ENCODE assay signal across 8 cellular contexts in the genomic region with DNA sequence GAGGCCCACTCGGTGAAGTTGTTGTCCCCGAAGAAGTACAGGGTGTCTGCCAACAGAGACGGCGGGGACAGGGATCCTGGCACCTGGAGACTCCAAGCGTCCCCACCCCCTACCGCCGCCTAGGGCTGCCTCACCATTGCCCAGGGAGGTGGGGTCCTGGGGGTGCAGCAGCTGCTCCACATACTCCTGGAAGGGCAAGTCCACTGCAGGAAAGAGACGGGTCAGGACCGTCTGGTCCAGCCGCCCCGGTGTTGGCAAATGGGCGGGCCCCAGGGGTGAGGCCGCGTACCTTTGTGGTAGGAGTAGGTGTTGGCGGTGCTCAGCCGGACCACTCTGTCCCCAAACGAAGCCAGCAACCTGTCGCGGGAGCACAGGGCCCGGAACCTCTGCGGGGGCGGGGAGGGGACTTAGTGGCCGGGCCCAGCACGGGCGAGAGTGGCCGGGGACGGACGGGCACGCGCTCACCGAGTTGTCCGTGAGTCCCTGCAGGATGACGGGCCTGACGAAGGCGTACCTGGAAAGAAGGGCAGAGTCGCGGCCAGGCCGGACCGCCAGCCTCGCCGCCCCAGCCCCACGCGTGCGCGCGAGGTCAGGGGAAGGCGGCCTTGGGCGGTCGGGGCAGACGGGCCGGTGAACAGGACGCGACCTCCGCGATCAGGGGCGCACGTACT. TPM values are rescaled to one million over a fixed set of nuclear protein-coding genes. Genes with fewer than 3 reads are reported as not detected.
DNase-seq lines count a peak whose midpoint lies in the region; ATAC-seq, FAIRE-seq and TF ChIP-seq lines count a peak whose summit lies in the region.

No MANE protein-coding gene starts in this region.

- no peak for FAIRE-seq in pancreas (lab: Jason Lieb, UNC)
- no peak for FAIRE-seq in frontal cortex (lab: Jason Lieb, UNC)

- H3K9ac ChIP-seq in NT2/D1 (ENCODE audit: insufficient read length, low read depth) (peak overlapping the region; percentile 96), endodermal cell (ENCODE audit: extremely low read depth, low read length, poor library complexity, severe bottlenecking) (peak overlapping the region; percentile 55)

- 17 to 18% methylated on average over 44 to 57 of the region's 57 CpGs for WGBS in endodermal cell (ENCODE audit: insufficient coverage in 1 of 2, insufficient read length in 1 of 2), 2 experiments
- 9 to 12% methylated on average over 39 to 57 of the region's 57 CpGs for WGBS in pancreas, 2 donors

- peaks cover 36% of the 10 kb centered on the region for H3K36me3 Mint-ChIP-seq in endodermal cell (ENCODE audit: low read depth)

- peaks cover 25% of the 10 kb centered on the region for H3K4me1 ChIP-seq in NT2/D1 (ENCODE audit: insufficient read depth, insufficient read length)
- peaks cover 18% of the 10 kb centered on the region for H3K4me1 ChIP-seq in endodermal cell (ENCODE audit: control insufficient read depth, insufficient read depth, low read length)
- H3K4me1 ChIP-seq in pancreas: peaks cover 9 to 29% (median 24%) of the 10 kb centered on the region in 3 donors

- intact Hi-C loops in pancreas (cut with DNase I): no loop called here

- ATAC-seq in pancreas: no peak

- peak overlapping the region; percentile 68 for H3K4me3 ChIP-seq in GM08714 (ENCODE audit: low read length)
- peak overlapping the region; percentile 95 for H3K4me3 ChIP-seq in NT2/D1 (ENCODE audit: insufficient read length, low read depth)
- peak overlapping the region; percentile 76 for H3K4me3 ChIP-seq in endodermal cell (ENCODE audit: low read length)
- H3K4me3 ChIP-seq in pancreas: peak overlapping the region; percentile 52 to 80 (median 72)

- peaks cover 17% of the 10 kb centered on the region for H3K4me1 Mint-ChIP-seq in endodermal cell

- no peak for TF ChIP-seq CTCF in endodermal cell (conservative IDR thresholded peaks at IDR 0.05)
- no peak for TF ChIP-seq CTCF in pancreas (IDR thresholded peaks at IDR 0.05)

- H3K4me3 Mint-ChIP-seq in endodermal cell: peak overlapping the region; percentile 73

- no peaks in the 10 kb centered on the region for H3K9me3 ChIP-seq in NT2/D1 (ENCODE audit: insufficient read depth, low read length)
- H3K9me3 ChIP-seq in endodermal cell (ENCODE audit: control insufficient read depth, low read length): no peaks in the 10 kb centered on the region
- H3K9me3 ChIP-seq in pancreas: no peaks in the 10 kb centered on the region

- H3K9me3 Mint-ChIP-seq in endodermal cell: no peaks in the 10 kb centered on the region

- peak overlapping the region; percentile 84 for H3K27ac Mint-ChIP-seq in endodermal cell

- no peaks in the 10 kb centered on the region for H3K27me3 Mint-ChIP-seq in endodermal cell (ENCODE audit: insufficient read depth)

- H3K27me3 ChIP-seq in NT2/D1 (ENCODE audit: insufficient read depth, insufficient read length) (no peaks in the 10 kb centered on the region), endodermal cell (ENCODE audit: control insufficient read depth, insufficient read depth, low read length, poor library complexity, severe bottlenecking) (no peaks in the 10 kb centered on the region), pancreas (no peaks in the 10 kb centered on the region)

- H3K27ac ChIP-seq in endodermal cell (ENCODE audit: low read depth, low read length) (no peak overlapping the region), pancreas (peak overlapping the region in 3 of 4 donors; percentile 41 to 80 (median 54))

- DNase-seq in NT2/D1 (ENCODE audit: low read depth, low spot score): no peak
- DNase-seq in endodermal cell: peak; percentile 63
- peak in 2 of 6 donors; percentile 32 to 86 for DNase-seq in pancreas
- DNase-seq in frontal cortex (ENCODE audit: low spot score in 2 of 2): no peak
- DNase-seq in NCI-H345 (lab: John Stamatoyannopoulos, UW): no peak
- no peak for DNase-seq in globus pallidus (ENCODE audit: low spot score)
- no peak for DNase-seq in D341Med (ENCODE audit: low spot score)

- H3K36me3 ChIP-seq in NT2/D1 (ENCODE audit: insufficient read depth, insufficient read length, low read length): peaks cover 66% of the 10 kb centered on the region
- H3K36me3 ChIP-seq in endodermal cell (ENCODE audit: control insufficient read depth, insufficient read depth, low read length): peaks cover 36% of the 10 kb centered on the region
- peaks cover 0 to 14% (median 13%) of the 10 kb centered on the region in 3 donors for H3K36me3 ChIP-seq in pancreas

RNA-seq across cellular contexts. Expression of gene JMJD8, which starts 0.6 kb away (rescaled TPM):
- total RNA-seq in endodermal cell (10 to 100 TPM; 48.8 to 55.6 TPM), pancreas (10 to 100 TPM; 25.0 to 40.3 (median 30.9) TPM), frontal cortex (10.2 TPM)
- polyA plus RNA-seq in endodermal cell (2013, experiment 1 of 2): 43.9 TPM
- polyA plus RNA-seq in endodermal cell (2013, experiment 2 of 2): 39.3 TPM
- 10 to 100 TPM; 47.4 to 50.2 TPM for polyA plus RNA-seq in pancreas

RNA-seq across cellular contexts. Expression of gene STUB1, which starts 3.3 kb away (rescaled TPM):
- 100 to 1,000 TPM; 105 to 124 TPM for total RNA-seq in endodermal cell
- 68.0 TPM for polyA plus RNA-seq in endodermal cell (2013, experiment 1 of 2)
- polyA plus RNA-seq in endodermal cell (2013, experiment 2 of 2): 67.5 TPM
- 10 to 100 TPM; 40.1 to 66.1 (median 56.0) TPM for total RNA-seq in pancreas
- polyA plus RNA-seq in pancreas: 100 to 1,000 TPM in 1 of 2 donors, 10 to 100 TPM in 1; 89.5 to 130 TPM
- 77.5 TPM for total RNA-seq in frontal cortex

RNA-seq across cellular contexts. Expression of gene WDR24, which starts 6.7 kb away (rescaled TPM):
- total RNA-seq in endodermal cell: 10 to 100 TPM; 20.8 to 21.5 TPM
- polyA plus RNA-seq in endodermal cell (2013, experiment 1 of 2): 13.9 TPM
- polyA plus RNA-seq in endodermal cell (2013, experiment 2 of 2): 12.5 TPM
- 1 to 10 TPM; 3.5 to 7.5 (median 5.2) TPM for total RNA-seq in pancreas
- polyA plus RNA-seq in pancreas: 1 to 10 TPM; 7.9 to 8.7 TPM
- total RNA-seq in frontal cortex: 2.9 TPM

RNA-seq across cellular contexts. Expression of gene RHBDL1, which starts 8.1 kb away (rescaled TPM):
- total RNA-seq in endodermal cell: 1 to 10 TPM; 3.7 to 5.1 TPM
- 4.2 TPM for polyA plus RNA-seq in endodermal cell (2013, experiment 1 of 2)
- 2.2 TPM for polyA plus RNA-seq in endodermal cell (2013, experiment 2 of 2)
- 1 to 10 TPM in 1 of 6 donors, under 1 TPM in 5; 0.28 to 1.0 (median 0.84) TPM for total RNA-seq in pancreas
- polyA plus RNA-seq in pancreas: 1 to 10 TPM; 2.3 to 5.1 TPM
- 2.0 TPM for total RNA-seq in frontal cortex

RNA-seq across cellular contexts. Expression of gene RHOT2, which starts 15.6 kb away (rescaled TPM):
- total RNA-seq in endodermal cell (100 to 1,000 TPM; 180 to 193 TPM), pancreas (10 to 100 TPM; 33.5 to 66.2 (median 45.6) TPM), frontal cortex (17.9 TPM)
- polyA plus RNA-seq in endodermal cell (2013, experiment 1 of 2): 121 TPM
- polyA plus RNA-seq in endodermal cell (2013, experiment 2 of 2): 103 TPM
- polyA plus RNA-seq in pancreas: 100 to 1,000 TPM; 260 to 265 TPM
